9 cellular contexts compared by ENCODE assay signal in the genomic region with DNA sequence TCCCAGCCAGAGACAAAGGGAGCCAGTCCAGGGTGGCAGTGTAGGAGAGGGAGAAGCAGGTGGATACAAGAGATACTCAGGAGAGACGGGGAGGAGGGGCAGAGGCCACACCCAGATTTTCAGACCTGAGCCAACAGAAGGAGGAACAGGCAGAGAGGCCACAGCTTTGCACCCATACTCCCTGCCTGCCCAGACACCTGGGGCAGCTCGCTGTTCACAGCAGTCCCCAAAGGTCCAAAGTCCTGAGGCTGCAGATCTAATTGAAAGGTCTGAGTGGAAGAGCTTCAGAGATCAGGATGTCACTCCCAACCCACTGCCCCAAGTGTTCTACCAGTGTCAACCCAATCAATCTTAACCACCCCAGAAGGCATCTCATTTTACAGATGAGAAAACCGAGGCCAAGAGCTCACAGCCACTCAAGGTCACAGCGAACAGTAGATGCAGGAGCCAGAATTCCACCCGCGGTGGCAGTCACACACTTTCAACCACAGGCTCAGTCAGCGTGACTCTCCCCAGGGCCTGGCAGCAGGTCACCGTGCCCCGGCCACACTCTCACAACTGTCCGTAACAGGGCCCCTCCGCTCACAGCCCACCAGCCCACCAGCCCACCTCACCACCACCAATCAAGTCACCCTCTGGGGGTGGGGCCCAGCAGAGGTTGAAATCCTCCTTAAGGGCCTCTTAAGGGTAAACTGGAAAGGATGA. TPM values are rescaled to one million over a fixed set of nuclear protein-coding genes. Genes with fewer than 3 reads are reported as not detected.
DNase-seq lines count a peak whose midpoint lies in the region; ATAC-seq and TF ChIP-seq lines count a peak whose summit lies in the region.
"Had no signal": no experiment of that assay in that cellular context is flagged by ENCODE, and none has a peak within 500 bp of the region (broad histone marks: within the 10 kb centered on the region; RNA-seq: fewer than 3 reads in every experiment).

No MANE protein-coding gene starts in this region.

- peaks cover 2% of the 10 kb centered on the region for H3K36me3 Mint-ChIP-seq in activated naive CD4-positive, alpha-beta T cell treated with anti-CD3 and anti-CD28 coated beads, Interleukin-2, amount 50 U/mL, for 24 hours
- H3K36me3 Mint-ChIP-seq: naive B cell had no signal

- H3K4me1 ChIP-seq in ascending aorta (peaks cover 64 to 96% of the 10 kb centered on the region in 2 donors), mucosa of stomach (ENCODE audit: control insufficient read depth, insufficient read depth, low read length) (peaks cover 84% of the 10 kb centered on the region), upper lobe of right lung (peaks cover 72% of the 10 kb centered on the region), suprapubic skin (peaks cover 97% of the 10 kb centered on the region)

- H3K27ac ChIP-seq in ascending aorta (peak overlapping the region; percentile 92 to 93), upper lobe of right lung (peak overlapping the region; percentile 6), suprapubic skin (no peak overlapping the region)

- DNase-seq in activated naive CD4-positive, alpha-beta T cell treated with Interleukin-2 at 50 U/mL for 16 hours: no peak
- DNase-seq in ascending aorta (ENCODE audit: low spot score in 2 of 2): no peak
- no peak for DNase-seq in upper lobe of right lung
- DNase-seq in suprapubic skin (ENCODE audit: low spot score in 2 of 2): no peak
- DNase-seq in middle frontal gyrus (ENCODE audit: extremely low spot score, low spot score): no peak
- DNase-seq: naive B cell had no signal

- peak overlapping the region; percentile 33 for H3K9ac ChIP-seq in mucosa of stomach (ENCODE audit: low read length)

- WGBS in suprapubic skin: 68% methylated on average over 11 of the region's 11 CpGs

- ATAC-seq in upper lobe of right lung (no peak), HG03039 (IDR thresholded peaks at IDR 0.05; ENCODE audit: unreplicated experiment) (no peak)

- TF ChIP-seq CTCF in ascending aorta (IDR thresholded peaks at IDR 0.05) (peak in 1 of 3 experiments; percentile 11), upper lobe of right lung (IDR thresholded peaks at IDR 0.05) (no peak), suprapubic skin (IDR thresholded peaks at IDR 0.05) (no peak)

- H3K27me3 Mint-ChIP-seq in activated naive CD4-positive, alpha-beta T cell treated with anti-CD3 and anti-CD28 coated beads, Interleukin-2, amount 50 U/mL, for 24 hours: no peaks in the 10 kb centered on the region

- H3K4me3 Mint-ChIP-seq in activated naive CD4-positive, alpha-beta T cell treated with anti-CD3 and anti-CD28 coated beads, Interleukin-2, amount 50 U/mL, for 24 hours: peak overlapping the region; percentile 61

- no peak for TF ChIP-seq EP300 in suprapubic skin (IDR thresholded peaks at IDR 0.05)

- H3K4me1 Mint-ChIP-seq in activated naive CD4-positive, alpha-beta T cell treated with anti-CD3 and anti-CD28 coated beads, Interleukin-2, amount 50 U/mL, for 24 hours: peaks cover 94% of the 10 kb centered on the region

- no peaks in the 10 kb centered on the region for H3K36me3 ChIP-seq in ascending aorta
- H3K36me3 ChIP-seq in mucosa of stomach (ENCODE audit: control insufficient read depth, insufficient read depth, low read length): no peaks in the 10 kb centered on the region
- no peaks in the 10 kb centered on the region for H3K36me3 ChIP-seq in upper lobe of right lung
- no peaks in the 10 kb centered on the region for H3K36me3 ChIP-seq in suprapubic skin

- H3K9me3 ChIP-seq in ascending aorta (no peaks in the 10 kb centered on the region), mucosa of stomach (ENCODE audit: control insufficient read depth, low read length) (no peaks in the 10 kb centered on the region), upper lobe of right lung (no peaks in the 10 kb centered on the region), suprapubic skin (no peaks in the 10 kb centered on the region)

- H3K27me3 ChIP-seq in ascending aorta: no peaks in the 10 kb centered on the region
- H3K27me3 ChIP-seq in mucosa of stomach (ENCODE audit: control insufficient read depth, insufficient read depth, low read length): no peaks in the 10 kb centered on the region
- H3K27me3 ChIP-seq in upper lobe of right lung: no peaks in the 10 kb centered on the region
- H3K27me3 ChIP-seq in suprapubic skin: no peaks in the 10 kb centered on the region

- TF ChIP-seq POLR2A in suprapubic skin (IDR thresholded peaks at IDR 0.05): no peak

- H3K4me3 ChIP-seq in ascending aorta: peak overlapping the region in 1 of 2 donors; percentile 52
- H3K4me3 ChIP-seq in mucosa of stomach (ENCODE audit: low read length): no peak overlapping the region
- H3K4me3 ChIP-seq in upper lobe of right lung: no peak overlapping the region
- no peak overlapping the region for H3K4me3 ChIP-seq in suprapubic skin

- H3K9me3 Mint-ChIP-seq in activated naive CD4-positive, alpha-beta T cell treated with anti-CD3 and anti-CD28 coated beads, Interleukin-2, amount 50 U/mL, for 24 hours: no peaks in the 10 kb centered on the region
- H3K9me3 Mint-ChIP-seq: naive B cell had no signal

- peak overlapping the region; percentile 81 for H3K27ac Mint-ChIP-seq in activated naive CD4-positive, alpha-beta T cell treated with anti-CD3 and anti-CD28 coated beads, Interleukin-2, amount 50 U/mL, for 24 hours

- intact Hi-C loops in ascending aorta (cut with DNase I): no loop called here
- intact Hi-C loops in upper lobe of right lung (cut with DNase I): no loop called here

RNA-seq across cellular contexts. Expression of gene ACTN1, which starts 33.4 kb away (rescaled TPM):
- total RNA-seq in ascending aorta (814 TPM), upper lobe of right lung (177 TPM), suprapubic skin (100 to 1,000 TPM in 2 of 4 donors, 10 to 100 TPM in 2; 76.8 to 117 (median 94.0) TPM)
